Comparison of ENCODE assay signal across 28 cellular contexts in genomic region chr16:50453446-50453845, GRCh38.
"Had no signal": no experiment of that assay in that cellular context is flagged by ENCODE, and none has a peak within 500 bp of the region (broad histone marks: within the 10 kb centered on the region; RNA-seq: fewer than 3 reads in every experiment).

No MANE protein-coding gene starts in this region.

- ATAC-seq: effector memory CD8-positive, alpha-beta T cell; esophagus mucosa; gastrocnemius medialis; heart right ventricle; left cardiac atrium; left lung; left ventricle myocardium superior had no signal

- H3K27me3 ChIP-seq: colonic mucosa had no signal

- H3K36me3 ChIP-seq: colonic mucosa, esophagus squamous epithelium, gastrocnemius medialis, heart right ventricle, left lung had no signal

- H3K9me3 Mint-ChIP-seq: dendritic cell treated with granulocyte-macrophage colony-stimulating factor and Interleukin-4, amounts not matched to agents 40 ng/mL and 50 ng/mL, for 4 days; effector memory CD8-positive, alpha-beta T cell; endodermal cell; memory B cell had no signal

- H3K27ac ChIP-seq: colonic mucosa, epithelial cell of prostate, esophagus squamous epithelium, gastrocnemius medialis, heart right ventricle, left lung had no signal

- H3K4me3 Mint-ChIP-seq: dendritic cell treated with granulocyte-macrophage colony-stimulating factor and Interleukin-4, amounts not matched to agents 40 ng/mL and 50 ng/mL, for 4 days; effector memory CD8-positive, alpha-beta T cell; endodermal cell; memory B cell had no signal

- H3K4me3 ChIP-seq: colonic mucosa, esophagus squamous epithelium, gastrocnemius medialis, heart right ventricle, left lung, lung had no signal

- H3K36me3 Mint-ChIP-seq: memory B cell had no signal

- H3K27ac Mint-ChIP-seq: dendritic cell treated with granulocyte-macrophage colony-stimulating factor and Interleukin-4, amounts not matched to agents 40 ng/mL and 50 ng/mL, for 4 days; effector memory CD8-positive, alpha-beta T cell; endodermal cell; memory B cell had no signal

- H3K4me1 Mint-ChIP-seq: memory B cell had no signal

- FAIRE-seq: endometrium, islet of Langerhans, keratinocyte had no signal

- DNase-seq: colonic mucosa; cortex of kidney; effector CD8-positive, alpha-beta T cell; effector memory CD8-positive, alpha-beta T cell; endodermal cell; erythroblast; esophagus squamous epithelium; foreskin fibroblast; foreskin melanocyte; gastrocnemius medialis; glutamatergic neuron; head of caudate nucleus; heart right ventricle; hippocampal formation; left cardiac atrium; left lung; left ventricle myocardium superior; mammary epithelial cell; mesendoderm; midbrain had no signal

- H3K9me3 ChIP-seq: colonic mucosa, esophagus squamous epithelium, gastrocnemius medialis, heart right ventricle, left lung had no signal

- H3K4me1 ChIP-seq: colonic mucosa, gastrocnemius medialis, heart right ventricle, left lung had no signal
